8 cellular contexts compared by ENCODE assay signal in the genomic region with DNA sequence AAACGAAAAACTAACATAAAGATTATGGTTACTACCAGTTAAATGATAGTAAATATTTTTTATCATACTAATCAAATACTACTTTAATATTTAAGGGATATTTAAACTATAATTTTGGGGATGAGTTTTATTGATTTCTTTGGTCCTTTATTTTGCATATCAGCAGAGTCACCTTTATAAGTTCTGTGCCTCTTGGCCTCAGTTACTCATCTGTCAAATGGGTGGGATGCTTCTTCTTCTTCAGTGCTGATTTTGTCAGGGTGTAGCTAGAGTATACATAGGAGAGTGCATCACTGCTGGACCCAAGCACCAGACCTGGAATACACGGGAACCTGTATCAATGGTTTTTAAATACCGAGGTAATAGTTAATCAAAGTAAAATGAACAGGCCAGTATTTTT. TPM values are rescaled to one million over a fixed set of nuclear protein-coding genes. Genes with fewer than 3 reads are reported as not detected.
"Had no signal": no experiment of that assay in that cellular context is flagged by ENCODE, and none has a peak within 500 bp of the region (broad histone marks: within the 10 kb centered on the region; RNA-seq: fewer than 3 reads in every experiment).

No MANE protein-coding gene starts in this region.

- H3K4me3 ChIP-seq: GM23248 had no signal

- H2AFZ ChIP-seq: GM23248 had no signal

- H3K9ac ChIP-seq: GM23248 had no signal

- H3K27ac ChIP-seq: GM23248 had no signal

- FAIRE-seq: HTR-8/SVneo had no signal

- DNase-seq: GM23248, GOT3, H9, HCEC 1CT, KG1 had no signal

RNA-seq across cellular contexts. Expression of a gene that starts 5.6 kb away (rescaled TPM):
- total RNA-seq: GM23248, HT-29 had no signal
- polyA plus RNA-seq: GM23248, IgD-negative memory B cell had no signal
